Comparison of ENCODE assay signal across 14 cellular contexts in genomic region chr16:4678596-4678995, GRCh38. TPM values are rescaled to one million over a fixed set of nuclear protein-coding genes. Genes with fewer than 3 reads are reported as not detected.
DNase-seq lines count a peak whose midpoint lies in the region; ATAC-seq and TF ChIP-seq lines count a peak whose summit lies in the region.
"Had no signal": no experiment of that assay in that cellular context is flagged by ENCODE, and none has a peak within 500 bp of the region (broad histone marks: within the 10 kb centered on the region; RNA-seq: fewer than 3 reads in every experiment).

No MANE protein-coding gene starts in this region.

- H3K27me3 ChIP-seq in left lung = no peaks in the 10 kb centered on the region
- H3K27me3 ChIP-seq: MG63 had no signal

- intact Hi-C loops in natural killer cell (cut with micrococcal nuclease) (no loop called here), left lung (cut with DNase I) (no loop called here)

- peaks cover 4 to 61% of the 10 kb centered on the region in 2 donors for H3K4me1 ChIP-seq in left lung

- TF ChIP-seq CTCF in natural killer cell (IDR thresholded peaks at IDR 0.05) = no peak
- no peak for TF ChIP-seq CTCF in left lung (IDR thresholded peaks at IDR 0.05)

- H3K36me3 ChIP-seq in left lung = peaks cover 0 to 63% of the 10 kb centered on the region in 2 donors

- H3K27me3 Mint-ChIP-seq in natural killer cell (ENCODE audit: low read depth in 2 of 2) = no peaks in the 10 kb centered on the region
- H3K27me3 Mint-ChIP-seq in natural killer cell treated with Interleukin-12 subunit alpha and Interleukin-12 subunit beta and Interleukin-15 and Interleukin-18, amount 100 ng/mL, for 72 hours = no peaks in the 10 kb centered on the region
- H3K27me3 Mint-ChIP-seq in activated CD4-positive, alpha-beta memory T cell treated with anti-CD3 and anti-CD28 coated beads, Interleukin-2, amount 10 ng/mL, durations not matched to agents 7 days and 5 days = no peaks in the 10 kb centered on the region

- H3K27ac ChIP-seq in left lung = peak overlapping the region; percentile 88 to 91

- H3K36me3 Mint-ChIP-seq in natural killer cell = no peaks in the 10 kb centered on the region
- H3K36me3 Mint-ChIP-seq in natural killer cell treated with Interleukin-12 subunit alpha and Interleukin-12 subunit beta and Interleukin-15 and Interleukin-18, amount 100 ng/mL, for 72 hours = no peaks in the 10 kb centered on the region
- H3K36me3 Mint-ChIP-seq in activated CD4-positive, alpha-beta memory T cell treated with anti-CD3 and anti-CD28 coated beads, Interleukin-2, amount 10 ng/mL, durations not matched to agents 7 days and 5 days (ENCODE audit: low read depth) = peaks cover 25% of the 10 kb centered on the region

- CTCF ChIA-PET in activated CD4-positive, alpha-beta memory T cell treated with anti-CD3 and anti-CD28 coated beads, Interleukin-2, amount 10 ng/mL, durations not matched to agents 7 days and 5 days (lab: Charles Lee) = no interaction called here

- H3K4me3 Mint-ChIP-seq in natural killer cell = no peak overlapping the region
- H3K4me3 Mint-ChIP-seq in natural killer cell treated with Interleukin-12 subunit alpha and Interleukin-12 subunit beta and Interleukin-15 and Interleukin-18, amount 100 ng/mL, for 72 hours = no peak overlapping the region
- no peak overlapping the region for H3K4me3 Mint-ChIP-seq in activated CD4-positive, alpha-beta memory T cell treated with anti-CD3 and anti-CD28 coated beads, Interleukin-2, amount 10 ng/mL, durations not matched to agents 7 days and 5 days
- H3K4me3 Mint-ChIP-seq: WTC11 had no signal

- H3K9me3 Mint-ChIP-seq in natural killer cell = no peaks in the 10 kb centered on the region
- H3K9me3 Mint-ChIP-seq in natural killer cell treated with Interleukin-12 subunit alpha and Interleukin-12 subunit beta and Interleukin-15 and Interleukin-18, amount 100 ng/mL, for 72 hours = no peaks in the 10 kb centered on the region
- H3K9me3 Mint-ChIP-seq in activated CD4-positive, alpha-beta memory T cell treated with anti-CD3 and anti-CD28 coated beads, Interleukin-2, amount 10 ng/mL, durations not matched to agents 7 days and 5 days = no peaks in the 10 kb centered on the region
- H3K9me3 Mint-ChIP-seq: WTC11 had no signal

- POLR2A ChIA-PET in activated CD4-positive, alpha-beta memory T cell treated with anti-CD3 and anti-CD28 coated beads, Interleukin-2, amount 10 ng/mL, durations not matched to agents 7 days and 5 days (lab: Charles Lee) = interaction anchor here (1.9 kb wide), 1 partner anchor 15 kb away, joined by 5 read pairs; the partner anchor contains the start of gene NUDT16L1

- DNase-seq in natural killer cell (no peak), left lung (no peak), SK-N-DZ (ENCODE audit: low spot score) (no peak)
- no peak for DNase-seq in natural killer cell treated with Interleukin-12 subunit alpha and Interleukin-12 subunit beta and Interleukin-15 and Interleukin-18, amount 100 ng/mL, for 72 hours (ENCODE audit: low spot score)
- no peak for DNase-seq in activated CD4-positive, alpha-beta memory T cell treated with anti-CD3 and anti-CD28 coated beads, Interleukin-2, amount 10 ng/mL, durations not matched to agents 7 days and 5 days
- DNase-seq: kidney glomerular epithelial cell; MG63; NCI-H2081 treated with DMSO at 0.1 percent for 48 hours; stimulated activated CD4-positive, alpha-beta T cell treated with anti-CD3 and anti-CD28 coated beads, Interleukin-4, amount 100 ng/mL, for 1 hour had no signal

- ATAC-seq in natural killer cell (no peak), left lung (no peak), HG03097 (IDR thresholded peaks at IDR 0.05; ENCODE audit: low FRiP score, unreplicated experiment) (no peak), GM19035 (IDR thresholded peaks at IDR 0.05; ENCODE audit: unreplicated experiment) (no peak)
- no peak for ATAC-seq in natural killer cell treated with Interleukin-12 subunit alpha and Interleukin-12 subunit beta and Interleukin-15 and Interleukin-18, amount 100 ng/mL, for 72 hours
- ATAC-seq: right cardiac atrium, WTC11 had no signal

- no peak overlapping the region for H3K4me3 ChIP-seq in left lung
- H3K4me3 ChIP-seq: MG63 had no signal

- H3K27ac Mint-ChIP-seq in natural killer cell = peak overlapping the region; percentile 19 to 39
- H3K27ac Mint-ChIP-seq in natural killer cell treated with Interleukin-12 subunit alpha and Interleukin-12 subunit beta and Interleukin-15 and Interleukin-18, amount 100 ng/mL, for 72 hours = no peak overlapping the region
- H3K27ac Mint-ChIP-seq in activated CD4-positive, alpha-beta memory T cell treated with anti-CD3 and anti-CD28 coated beads, Interleukin-2, amount 10 ng/mL, durations not matched to agents 7 days and 5 days = peak overlapping the region; percentile 64
- H3K27ac Mint-ChIP-seq: WTC11 had no signal

- peaks cover 18 to 33% of the 10 kb centered on the region in 2 donors for H3K4me1 Mint-ChIP-seq in natural killer cell
- peaks cover 19 to 22% of the 10 kb centered on the region in 2 donors for H3K4me1 Mint-ChIP-seq in natural killer cell treated with Interleukin-12 subunit alpha and Interleukin-12 subunit beta and Interleukin-15 and Interleukin-18, amount 100 ng/mL, for 72 hours (ENCODE audit: low read depth in 2 of 2)
- peaks cover 33% of the 10 kb centered on the region for H3K4me1 Mint-ChIP-seq in activated CD4-positive, alpha-beta memory T cell treated with anti-CD3 and anti-CD28 coated beads, Interleukin-2, amount 10 ng/mL, durations not matched to agents 7 days and 5 days

- H3K9me3 ChIP-seq in left lung = no peaks in the 10 kb centered on the region
- H3K9me3 ChIP-seq: MG63 had no signal

RNA-seq across cellular contexts. Expression of gene NUDT16L1, which starts 14.8 kb away (rescaled TPM):
- total RNA-seq in natural killer cell = 10 to 100 TPM; 30.8 to 39.1 (median 35.0) TPM
- 10 to 100 TPM; 37.3 to 57.0 TPM for total RNA-seq in natural killer cell treated with Interleukin-12 subunit alpha and Interleukin-12 subunit beta and Interleukin-15 and Interleukin-18, amount 100 ng/mL, for 72 hours
- total RNA-seq in activated CD4-positive, alpha-beta memory T cell treated with anti-CD3 and anti-CD28 coated beads, Interleukin-2, amount 10 ng/mL, durations not matched to agents 7 days and 5 days = 10 to 100 TPM; 24.2 to 25.5 TPM
- total RNA-seq in left lung = 10 to 100 TPM; 26.6 to 53.1 TPM
- 35.3 and 41.6 TPM in 2 replicates for polyA plus RNA-seq in SK-N-DZ (2014; cell fraction: cytosol; rRNA removed)
- 20.1 and 35.2 TPM in 2 replicates for polyA plus RNA-seq in SK-N-DZ (2014; cell fraction: nucleus; rRNA removed)

RNA-seq across cellular contexts. Expression of gene MGRN1, which starts 54.0 kb away (rescaled TPM):
- 100 to 1,000 TPM; 102 to 106 (median 105) TPM for total RNA-seq in natural killer cell
- 100 to 1,000 TPM in 1 of 2 donors, 10 to 100 TPM in 1; 86.9 to 105 TPM for total RNA-seq in natural killer cell treated with Interleukin-12 subunit alpha and Interleukin-12 subunit beta and Interleukin-15 and Interleukin-18, amount 100 ng/mL, for 72 hours
- 10 to 100 TPM; 71.8 to 73.3 TPM for total RNA-seq in activated CD4-positive, alpha-beta memory T cell treated with anti-CD3 and anti-CD28 coated beads, Interleukin-2, amount 10 ng/mL, durations not matched to agents 7 days and 5 days
- total RNA-seq in left lung = 10 to 100 TPM; 81.6 to 98.1 TPM
- polyA plus RNA-seq in SK-N-DZ (2014; cell fraction: cytosol; rRNA removed) = 34.2 and 41.3 TPM in 2 replicates
- polyA plus RNA-seq in SK-N-DZ (2014; cell fraction: nucleus; rRNA removed) = 22.4 and 45.7 TPM in 2 replicates

RNA-seq across cellular contexts. Expression of gene ANKS3, which starts 55.5 kb away (rescaled TPM):
- 10 to 100 TPM; 19.7 to 20.8 (median 20.5) TPM for total RNA-seq in natural killer cell
- 10 to 100 TPM; 19.0 to 39.1 TPM for total RNA-seq in natural killer cell treated with Interleukin-12 subunit alpha and Interleukin-12 subunit beta and Interleukin-15 and Interleukin-18, amount 100 ng/mL, for 72 hours
- 10 to 100 TPM in 1 of 2 experiments, 1 to 10 TPM in 1; 10.0 to 10.2 TPM for total RNA-seq in activated CD4-positive, alpha-beta memory T cell treated with anti-CD3 and anti-CD28 coated beads, Interleukin-2, amount 10 ng/mL, durations not matched to agents 7 days and 5 days
- total RNA-seq in left lung = 10 to 100 TPM; 16.1 to 18.9 TPM
- polyA plus RNA-seq in SK-N-DZ (2014; cell fraction: cytosol; rRNA removed) = 33.9 and 46.6 TPM in 2 replicates
- polyA plus RNA-seq in SK-N-DZ (2014; cell fraction: nucleus; rRNA removed) = 92.4 and 96.7 TPM in 2 replicates

RNA-seq across cellular contexts. Expression of gene DNAAF8, which starts 55.7 kb away (rescaled TPM):
- total RNA-seq in natural killer cell = under 1 TPM in 1 of 3 donors, not detected in 2; 0.54 TPM
- under 1 TPM in 1 of 2 donors, not detected in 1; 0.53 TPM for total RNA-seq in natural killer cell treated with Interleukin-12 subunit alpha and Interleukin-12 subunit beta and Interleukin-15 and Interleukin-18, amount 100 ng/mL, for 72 hours
- total RNA-seq in activated CD4-positive, alpha-beta memory T cell treated with anti-CD3 and anti-CD28 coated beads, Interleukin-2, amount 10 ng/mL, durations not matched to agents 7 days and 5 days = not detected
- total RNA-seq in left lung = 1 to 10 TPM; 1.2 to 4.2 TPM
- 0.14 and 0.36 TPM in 2 replicates for polyA plus RNA-seq in SK-N-DZ (2014; cell fraction: cytosol; rRNA removed)
- 0.43 and 0.60 TPM in 2 replicates for polyA plus RNA-seq in SK-N-DZ (2014; cell fraction: nucleus; rRNA removed)
- total RNA-seq: HT1080 had no signal

Comparison
In these comparisons a context has a peak if more than half of its experiments do, and no peak if none do; other contexts are left out.
1. H3K27ac Mint-ChIP-seq: peak in natural killer cell (2 of 2) and activated CD4-positive, alpha-beta memory T cell treated with anti-CD3 and anti-CD28 coated beads, Interleukin-2, amount 10 ng/mL, durations not matched to agents 7 days and 5 days (single experiment); none in natural killer cell treated with Interleukin-12 subunit alpha and Interleukin-12 subunit beta and Interleukin-15 and Interleukin-18, amount 100 ng/mL, for 72 hours (0 of 2).